In the genomic region with DNA sequence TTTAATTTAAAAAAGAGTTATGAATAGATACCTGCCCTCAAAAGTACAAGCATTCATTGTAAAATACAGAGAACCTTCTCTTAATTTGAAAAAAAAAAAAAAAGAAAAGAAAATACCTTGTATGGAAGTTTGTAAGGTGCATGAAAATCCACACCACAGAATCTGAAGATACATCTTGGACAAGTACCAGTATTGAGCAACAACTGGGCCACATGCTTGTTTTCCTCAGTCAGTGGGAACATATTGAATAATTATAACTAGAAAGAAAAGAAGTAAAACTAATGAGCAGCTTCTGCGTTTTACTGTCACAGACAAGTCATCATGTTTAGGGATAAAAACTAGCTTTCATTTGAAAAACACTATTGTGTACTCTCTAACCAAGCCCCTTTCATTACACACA, we compare ENCODE assay signal across 17 cellular contexts. TPM values are rescaled to one million over a fixed set of nuclear protein-coding genes. Genes with fewer than 3 reads are reported as not detected.
DNase-seq lines count a peak whose midpoint lies in the region; TF ChIP-seq lines count a peak whose summit lies in the region.
"Had no signal": no experiment of that assay in that cellular context is flagged by ENCODE, and none has a peak within 500 bp of the region (broad histone marks: within the 10 kb centered on the region; RNA-seq: fewer than 3 reads in every experiment).

No MANE protein-coding gene starts in this region.

- H4K91ac ChIP-seq in mesenchymal stem cell (ENCODE audit: low read length) = no peak overlapping the region

- DNase-seq in Ammon's horn (ENCODE audit: low spot score) (peak; percentile 16), MV-4-11 (lab: John Stamatoyannopoulos, UW) (peak; percentile 10), brain microvascular endothelial cell (no peak), mesenchymal stem cell (no peak), EL (no peak), NCI-H128 (lab: John Stamatoyannopoulos, UW; ENCODE audit: unreplicated experiment) (no peak), NCI-H345 treated with DMSO at 0.1 percent for 48 hours (lab: John Stamatoyannopoulos, UW; ENCODE audit: unreplicated experiment) (no peak), NCI-H526 treated with DMSO at 0.1 percent for 48 hours (lab: John Stamatoyannopoulos, UW) (no peak)
- DNase-seq: activated effector memory CD4-positive, alpha-beta T cell treated with Interleukin-2 at 50 U/mL for 16 hours; DMS 273 treated with DMSO at 0.1 percent for 48 hours; effector CD4-positive, alpha-beta T cell; NCI-H1436 treated with DMSO at 0.1 percent for 48 hours; NCI-H510A; stimulated activated naive CD4-positive, alpha-beta T cell treated with Interleukin-2 at 50 U/mL for 16 hours had no signal

- in situ Hi-C loops in brain microvascular endothelial cell (cut with HindIII; ENCODE audit: low pct_ligation_motif_present, low sequenced_read_pairs) = no loop called here

- no peak overlapping the region for H2BK12ac ChIP-seq in mesenchymal stem cell (ENCODE audit: low read length in 2 of 2)

- no peak overlapping the region for H2BK5ac ChIP-seq in mesenchymal stem cell (ENCODE audit: low read depth, low read length, poor library complexity, severe bottlenecking)

- H3K4me3 ChIP-seq in brain microvascular endothelial cell (ENCODE audit: low read depth, low read length) (no peak overlapping the region), mesenchymal stem cell (ENCODE audit: insufficient read depth in 1 of 2, low read depth in 1 of 2, low read length in 2 of 2) (peak overlapping the region in 1 of 2 experiments; percentile 40)
- H3K4me3 ChIP-seq: gastroesophageal sphincter, GM23338, neural progenitor cell had no signal

- H3K14ac ChIP-seq in mesenchymal stem cell (ENCODE audit: low read length in 2 of 2) = no peak overlapping the region

- H2BK15ac ChIP-seq in mesenchymal stem cell (ENCODE audit: low read depth, poor library complexity, severe bottlenecking) = no peak overlapping the region

- H3K4ac ChIP-seq in mesenchymal stem cell (ENCODE audit: low read depth in 1 of 2, low read length in 2 of 2) = no peak overlapping the region

- H3K9ac ChIP-seq in mesenchymal stem cell (ENCODE audit: low read length) = peak overlapping the region; percentile 57
- H3K9ac ChIP-seq: neural progenitor cell had no signal

- H3K4me2 ChIP-seq in mesenchymal stem cell (ENCODE audit: low read length, poor library complexity, severe bottlenecking) = no peak overlapping the region
- H3K4me2 ChIP-seq: GM23338, neural progenitor cell had no signal

- H2BK120ac ChIP-seq in mesenchymal stem cell (ENCODE audit: low read depth, low read length) = no peak overlapping the region

- H3K36me3 ChIP-seq in brain microvascular endothelial cell (replicated peaks) = no peaks in the 10 kb centered on the region
- no peaks in the 10 kb centered on the region for H3K36me3 ChIP-seq in mesenchymal stem cell (ENCODE audit: control insufficient read depth in 1 of 2, insufficient read depth in 2 of 2, low read depth in 1 of 2, low read length in 2 of 2)
- H3K36me3 ChIP-seq: neural progenitor cell had no signal

- no peak overlapping the region for H2AK5ac ChIP-seq in mesenchymal stem cell (ENCODE audit: low read length, severe bottlenecking)

- no peaks in the 10 kb centered on the region for H3K9me3 ChIP-seq in mesenchymal stem cell (ENCODE audit: control insufficient read depth, low read length)
- H3K9me3 ChIP-seq: gastroesophageal sphincter had no signal

- peak overlapping the region; percentile 36 for H3K27ac ChIP-seq in brain microvascular endothelial cell
- H3K27ac ChIP-seq in mesenchymal stem cell (ENCODE audit: low read length, poor library complexity, severe bottlenecking) = no peak overlapping the region
- H3K27ac ChIP-seq: gastroesophageal sphincter, neural progenitor cell had no signal

- no peak overlapping the region for H4K8ac ChIP-seq in mesenchymal stem cell (ENCODE audit: low read length)

- H3K27me3 ChIP-seq in brain microvascular endothelial cell (replicated peaks) (no peaks in the 10 kb centered on the region), mesenchymal stem cell (ENCODE audit: control insufficient read depth in 1 of 2, insufficient read depth in 1 of 2, low read length in 2 of 2) (no peaks in the 10 kb centered on the region)
- H3K27me3 ChIP-seq: gastroesophageal sphincter, neural progenitor cell had no signal

- peaks cover 14% of the 10 kb centered on the region for H3K79me1 ChIP-seq in mesenchymal stem cell (replicated peaks; ENCODE audit: low read length, poor library complexity, severe bottlenecking)

- peaks cover 5% of the 10 kb centered on the region for H3K4me1 ChIP-seq in mesenchymal stem cell (ENCODE audit: control insufficient read depth, insufficient read depth, low read depth, low read length)

- no peak overlapping the region for H3K18ac ChIP-seq in mesenchymal stem cell (ENCODE audit: low read depth in 1 of 2, low read length in 2 of 2)

- WGBS in mesenchymal stem cell = no CpG with 5 or more reads among the region's 1 CpG

- no peak overlapping the region for H3K23ac ChIP-seq in mesenchymal stem cell (ENCODE audit: low read length in 2 of 2)

- H2AFZ ChIP-seq in mesenchymal stem cell (ENCODE audit: low read depth, low read length) = no peak overlapping the region
- H2AFZ ChIP-seq: GM23338, neural progenitor cell had no signal

- TF ChIP-seq CTCF in brain microvascular endothelial cell (IDR thresholded peaks at IDR 0.05; ENCODE audit: low read depth, low read length, missing control alignments) = no peak

RNA-seq across cellular contexts. Expression of a gene that starts 5.9 kb away (rescaled TPM):
- polyA plus RNA-seq in mesenchymal stem cell (2013, experiment 1 of 2) = 10.2 TPM
- polyA plus RNA-seq in mesenchymal stem cell (2013, experiment 2 of 2) = 11.2 TPM

RNA-seq across cellular contexts. Expression of a gene that starts 6.4 kb away (rescaled TPM):
- polyA plus RNA-seq in mesenchymal stem cell (2013, experiment 1 of 2) = 2.7 TPM
- 3.2 TPM for polyA plus RNA-seq in mesenchymal stem cell (2013, experiment 2 of 2)

RNA-seq across cellular contexts. Expression of a gene that starts 54.0 kb away (rescaled TPM):
- polyA plus RNA-seq in mesenchymal stem cell (2013, experiment 1 of 2) = 9.5 TPM
- 9.0 TPM for polyA plus RNA-seq in mesenchymal stem cell (2013, experiment 2 of 2)

Comparison
In these comparisons a context has a peak if more than half of its experiments do, and no peak if none do; other contexts are left out.
1. DNase-seq: peak in Ammon's horn (single experiment) and MV-4-11 (single experiment); none in brain microvascular endothelial cell (single experiment), mesenchymal stem cell (single experiment), EL (single experiment), NCI-H128 (single experiment), NCI-H345 treated with DMSO at 0.1 percent for 48 hours (single experiment) and NCI-H526 treated with DMSO at 0.1 percent for 48 hours (single experiment).